8 cellular contexts compared by ENCODE assay signal in genomic region chr1:85297855-85298629, GRCh38. TPM values are rescaled to one million over a fixed set of nuclear protein-coding genes. Genes with fewer than 3 reads are reported as not detected.
DNase-seq lines count a peak whose midpoint lies in the region; ATAC-seq and TF ChIP-seq lines count a peak whose summit lies in the region.

No MANE protein-coding gene starts in this region.

- no peak overlapping the region for H2BK120ac ChIP-seq in neuronal stem cell (ENCODE audit: low read depth, low read length)

- H3K14ac ChIP-seq in neuronal stem cell (ENCODE audit: low read length): no peak overlapping the region

- H4K8ac ChIP-seq in neuronal stem cell (ENCODE audit: low read depth, low read length): no peak overlapping the region

- H3K36me3 ChIP-seq in endocrine pancreas (ENCODE audit: control insufficient read depth, insufficient read depth, low read length): no peaks in the 10 kb centered on the region
- no peaks in the 10 kb centered on the region for H3K36me3 ChIP-seq in neuronal stem cell (replicated peaks in 1 of 2; ENCODE audit: control insufficient read depth in 2 of 2, insufficient read depth in 2 of 2, low read length in 2 of 2)
- no peaks in the 10 kb centered on the region for H3K36me3 ChIP-seq in thoracic aorta

- no peak overlapping the region for H3K18ac ChIP-seq in neuronal stem cell (ENCODE audit: low read length)

- H3K9ac ChIP-seq in endocrine pancreas (ENCODE audit: control insufficient read depth, insufficient read depth, low read length): no peak overlapping the region
- no peak overlapping the region for H3K9ac ChIP-seq in neuronal stem cell (ENCODE audit: low read depth, low read length, poor library complexity)

- no peaks in the 10 kb centered on the region for H3K9me3 ChIP-seq in endocrine pancreas (ENCODE audit: control insufficient read depth, low read length)
- no peaks in the 10 kb centered on the region for H3K9me3 ChIP-seq in neuronal stem cell (replicated peaks in 1 of 2; ENCODE audit: control insufficient read depth in 2 of 2, insufficient read depth in 1 of 2, low read depth in 1 of 2, low read length in 2 of 2)
- H3K9me3 ChIP-seq in thoracic aorta: no peaks in the 10 kb centered on the region

- no peak overlapping the region for H3K23ac ChIP-seq in neuronal stem cell (ENCODE audit: low read depth, low read length, poor library complexity)

- H3K4me2 ChIP-seq in neuronal stem cell (ENCODE audit: insufficient read depth, low read length, poor library complexity, severe bottlenecking): no peak overlapping the region

- ATAC-seq in thoracic aorta (ENCODE audit: insufficient number of reproducible peaks, low FRiP score, low read depth): peak; percentile 90

- no peak overlapping the region for H2BK12ac ChIP-seq in neuronal stem cell (ENCODE audit: low read length)

- no peak overlapping the region for H2BK15ac ChIP-seq in neuronal stem cell (ENCODE audit: low read length)

- H3K27ac ChIP-seq in neuronal stem cell (replicated peaks; ENCODE audit: low read length): no peak overlapping the region
- H3K27ac ChIP-seq in thoracic aorta: peak overlapping the region; percentile 74 to 77

- CTCF ChIA-PET in HEK293T (lab: Yijun Ruan, JAX): interaction anchor here (0.5 to 1.7 kb wide), 6 partner anchors 10 to 1673 kb away, joined by 3 to 5 read pairs (median 3); no protein-coding TSS in a partner anchor

- POLR2A ChIA-PET in HEK293T (lab: Yijun Ruan, JAX): interaction anchor here (0.7 to 3.2 kb wide), 6 partner anchors 21 to 410 kb away, joined by 3 to 18 read pairs (median 4); partner anchors contain the start of genes BCL10, C1orf52, CCN1 and ZNHIT6

- H3K4ac ChIP-seq in neuronal stem cell (ENCODE audit: low read length): no peak overlapping the region

- H2AFZ ChIP-seq in neuronal stem cell (ENCODE audit: low read length): peak overlapping the region; percentile 58

- no peak overlapping the region for H2BK5ac ChIP-seq in neuronal stem cell (ENCODE audit: low read length)

- no peak overlapping the region for H4K91ac ChIP-seq in neuronal stem cell (ENCODE audit: low read depth, low read length, poor library complexity)

- DNase-seq in GM04504 (ENCODE audit: low read depth) (peak; percentile 96), HEK293T (ENCODE audit: extremely low spot score) (peak; percentile 51), NCI-H1092 treated with DMSO at 0.1 percent for 48 hours (lab: John Stamatoyannopoulos, UW) (peak; percentile 82), neuronal stem cell (ENCODE audit: low spot score) (no peak), thoracic aorta (ENCODE audit: low spot score) (peak; percentile 43), NCI-H2171 (lab: John Stamatoyannopoulos, UW) (no peak)
- peak; percentile 70 to 81 for DNase-seq in activated CD4-positive, alpha-beta T cell treated with anti-CD3 and anti-CD28 coated beads, Interleukin-2, amount 50 U/mL, for 48 hours

- H3K4me3 ChIP-seq in endocrine pancreas (ENCODE audit: control insufficient read depth, insufficient read depth, low read length) (peak overlapping the region; percentile 65), neuronal stem cell (ENCODE audit: low read length in 2 of 2) (no peak overlapping the region), thoracic aorta (peak overlapping the region; percentile 23)

- WGBS in neuronal stem cell (ENCODE audit: extremely low coverage in 2 of 2, insufficient read length in 2 of 2, insufficient replicate concordance in 1 of 2), 2 donors: no CpG with 5 or more reads among the region's 11 CpGs

- TF ChIP-seq CTCF in thoracic aorta (IDR thresholded peaks at IDR 0.05): no peak

- no peaks in the 10 kb centered on the region for H3K79me1 ChIP-seq in neuronal stem cell (ENCODE audit: low read depth, low read length)

- no peak overlapping the region for H2AK5ac ChIP-seq in neuronal stem cell (ENCODE audit: low read depth, low read length)

- no peaks in the 10 kb centered on the region for H3K4me1 ChIP-seq in endocrine pancreas (ENCODE audit: control insufficient read depth, insufficient read depth, low read length)
- H3K4me1 ChIP-seq in neuronal stem cell (ENCODE audit: control insufficient read depth in 2 of 2, insufficient read depth in 1 of 2, low read depth in 1 of 2, low read length in 2 of 2): peaks cover 4 to 7% of the 10 kb centered on the region in 2 donors
- peaks cover 16 to 28% of the 10 kb centered on the region in 2 donors for H3K4me1 ChIP-seq in thoracic aorta (ENCODE audit: control insufficient read depth in 1 of 2, low read depth in 2 of 2)

- H3K27me3 ChIP-seq in endocrine pancreas (ENCODE audit: control insufficient read depth, insufficient read depth, low read length): no peaks in the 10 kb centered on the region
- H3K27me3 ChIP-seq in neuronal stem cell (ENCODE audit: control insufficient read depth in 3 of 3, insufficient read depth in 3 of 3, low read depth in 1 of 3, low read length in 3 of 3): no peaks in the 10 kb centered on the region
- H3K27me3 ChIP-seq in thoracic aorta (replicated peaks; ENCODE audit: insufficient read depth): no peaks in the 10 kb centered on the region

TF ChIP-seq in HEK293T, 16 proteins besides CTCF, POLR2A, EP300 and RAD21:
- TF ChIP-seq ELF4 (IDR thresholded peaks at IDR 0.05) (peak; percentile 60; the same call in 1 of the 2 replicates), FOXK2 (IDR thresholded peaks at IDR 0.05) (no peak), HDGF (IDR thresholded peaks at IDR 0.05; ENCODE audit: borderline replicate concordance) (no peak), CTBP1 (IDR thresholded peaks at IDR 0.05; ENCODE audit: borderline replicate concordance) (peak; percentile 95), NFRKB (IDR thresholded peaks at IDR 0.05) (no peak), L3MBTL2 (conservative IDR thresholded peaks at IDR 0.05) (peak; percentile 81), FOXA1 (IDR thresholded peaks at IDR 0.05) (0 out of 2 replicates have a peak, but pooled peaks have one; percentile 65)
- TF ChIP-seq, protein P1, sequence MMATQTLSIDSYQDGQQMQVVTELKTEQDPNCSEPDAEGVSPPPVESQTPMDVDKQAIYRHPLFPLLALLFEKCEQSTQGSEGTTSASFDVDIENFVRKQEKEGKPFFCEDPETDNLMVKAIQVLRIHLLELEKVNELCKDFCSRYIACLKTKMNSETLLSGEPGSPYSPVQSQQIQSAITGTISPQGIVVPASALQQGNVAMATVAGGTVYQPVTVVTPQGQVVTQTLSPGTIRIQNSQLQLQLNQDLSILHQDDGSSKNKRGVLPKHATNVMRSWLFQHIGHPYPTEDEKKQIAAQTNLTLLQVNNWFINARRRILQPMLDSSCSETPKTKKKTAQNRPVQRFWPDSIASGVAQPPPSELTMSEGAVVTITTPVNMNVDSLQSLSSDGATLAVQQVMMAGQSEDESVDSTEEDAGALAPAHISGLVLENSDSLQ (IDR thresholded peaks at IDR 0.05): peak; percentile 42; the same call in 1 of the 2 replicates

RNA-seq across cellular contexts. Expression of gene BCL10, which starts 21.6 kb away (rescaled TPM):
- 8.7 TPM for polyA plus RNA-seq in neuronal stem cell (2013, experiment 1 of 2)
- 8.7 TPM for polyA plus RNA-seq in neuronal stem cell (2013, experiment 2 of 2)
- 10 to 100 TPM; 13.8 to 34.2 TPM for total RNA-seq in thoracic aorta

RNA-seq across cellular contexts. Expression of gene C1orf52, which starts 38.6 kb away (rescaled TPM):
- 34.5 TPM for polyA plus RNA-seq in neuronal stem cell (2013, experiment 1 of 2)
- polyA plus RNA-seq in neuronal stem cell (2013, experiment 2 of 2): 35.0 TPM
- 10 to 100 TPM; 20.7 to 28.7 TPM for total RNA-seq in thoracic aorta

Comparison
In these comparisons a context has a peak if more than half of its experiments do, and no peak if none do; other contexts are left out.
1. DNase-seq: peak in GM04504 (single experiment), HEK293T (single experiment), NCI-H1092 treated with DMSO at 0.1 percent for 48 hours (single experiment), activated CD4-positive, alpha-beta T cell treated with anti-CD3 and anti-CD28 coated beads, Interleukin-2, amount 50 U/mL, for 48 hours (2 of 2) and thoracic aorta (single experiment); none in neuronal stem cell (single experiment) and NCI-H2171 (single experiment).
2. H3K4me3 ChIP-seq: peak in endocrine pancreas (single experiment) and thoracic aorta (single experiment); none in neuronal stem cell (0 of 2).